Comparison of ENCODE assay signal across 28 cellular contexts in genomic region chr5:89123607-89124006, GRCh38.
"Had no signal": no experiment of that assay in that cellular context is flagged by ENCODE, and none has a peak within 500 bp of the region (broad histone marks: within the 10 kb centered on the region; RNA-seq: fewer than 3 reads in every experiment).

No MANE protein-coding gene starts in this region.

- FAIRE-seq: frontal cortex had no signal

- H3K9me3 ChIP-seq: ascending aorta, breast epithelium had no signal

- H3K4me3 ChIP-seq: ascending aorta, breast epithelium, coronary artery, dorsolateral prefrontal cortex had no signal

- H3K27me3 ChIP-seq: ascending aorta, breast epithelium, dorsolateral prefrontal cortex had no signal

- H3K36me3 ChIP-seq: ascending aorta, breast epithelium had no signal

- ATAC-seq: activated naive CD4-positive, alpha-beta T cell treated with anti-CD3 and anti-CD28 coated beads, Interleukin-2, amount 50 U/mL, for 72 hours; activated T-cell treated with anti-CD3 and anti-CD28 coated beads, Interleukin-2, amount 50 U/mL, for 72 hours; esophagus mucosa; T-helper 17 cell; WTC11 had no signal

- H3K4me1 ChIP-seq: ascending aorta, breast epithelium had no signal

- H3K27ac ChIP-seq: ascending aorta, breast epithelium, coronary artery, dorsolateral prefrontal cortex, VCaP had no signal

- DNase-seq: activated CD4-positive, alpha-beta memory T cell treated with anti-CD3 and anti-CD28 coated beads, Interleukin-2, amount 10 ng/mL, durations not matched to agents 7 days and 5 days; activated CD4-positive, alpha-beta T cell treated with anti-CD3 and anti-CD28 coated beads for 1 hour; activated CD4-positive, alpha-beta T cell treated with anti-CD3 and anti-CD28 coated beads for 4 hours; activated CD4-positive, alpha-beta T cell treated with anti-CD3 and anti-CD28 coated beads, Interleukin-2, amount 10 ng/mL, durations not matched to agents 7 days and 5 days; activated CD4-positive, alpha-beta T cell treated with anti-CD3 and anti-CD28 coated beads, Interleukin-2, amount 50 U/mL, for 4 hours; activated CD8-positive, alpha-beta memory T cell treated with anti-CD3 and anti-CD28 coated beads, Interleukin-2, amount 50 U/mL, for 48 hours; activated gamma-delta T cell; activated naive CD4-positive, alpha-beta T cell; activated naive CD4-positive, alpha-beta T cell treated with anti-CD3 and anti-CD28 coated beads, Interleukin-2, amount 10 ng/mL, durations not matched to agents 7 days and 5 days; activated naive CD8-positive, alpha-beta T cell treated with anti-CD3 and anti-CD28 coated beads, Interleukin-2, amount 10 ng/mL, durations not matched to agents 7 days and 5 days; activated T-cell treated with anti-CD3 and anti-CD28 coated beads for 4 hours; activated T-cell treated with anti-CD3 and anti-CD28 coated beads, Interleukin-2, amount 50 U/mL, for 24 hours; activated T-cell treated with anti-CD3 and anti-CD28 coated beads, Interleukin-2, amount 50 U/mL, for 72 hours; dorsolateral prefrontal cortex; effector memory CD4-positive, alpha-beta T cell; endodermal cell; foreskin fibroblast; head of caudate nucleus; T-helper 17 cell; T1000 had no signal
